Comparison of ENCODE assay signal across 20 cellular contexts in genomic region chr4:144565558-144566195, GRCh38.
DNase-seq lines count a peak whose midpoint lies in the region; ATAC-seq and TF ChIP-seq lines count a peak whose summit lies in the region.
"Had no signal": no experiment of that assay in that cellular context is flagged by ENCODE, and none has a peak within 500 bp of the region (broad histone marks: within the 10 kb centered on the region; RNA-seq: fewer than 3 reads in every experiment).

No MANE protein-coding gene starts in this region.

- H3K27ac Mint-ChIP-seq in chondrocyte (ENCODE audit: unreplicated experiment): peak overlapping the region; percentile 81
- H3K27ac Mint-ChIP-seq: CD4-positive, alpha-beta memory T cell; nephron progenitor cell had no signal

- no peak overlapping the region for H3K27ac ChIP-seq in Karpas-422 (ENCODE audit: low read length)
- H3K27ac ChIP-seq: heart left ventricle, SJSA1 had no signal

- TF ChIP-seq CTCF in chondrocyte (IDR thresholded peaks at IDR 0.05): no peak

- no peaks in the 10 kb centered on the region for H3K27me3 Mint-ChIP-seq in chondrocyte (ENCODE audit: low read depth)
- H3K27me3 Mint-ChIP-seq: CD4-positive, alpha-beta memory T cell had no signal

- H3K4me1 Mint-ChIP-seq in chondrocyte (ENCODE audit: low read depth): peaks cover 38% of the 10 kb centered on the region
- H3K4me1 Mint-ChIP-seq: CD4-positive, alpha-beta memory T cell; nephron progenitor cell had no signal

- no peaks in the 10 kb centered on the region for H3K36me3 ChIP-seq in Karpas-422 (ENCODE audit: insufficient read depth, low read length)
- H3K36me3 ChIP-seq: heart left ventricle, SJSA1 had no signal

- H3K9me2 ChIP-seq in Karpas-422 (replicated peaks; ENCODE audit: insufficient read depth, low read length): no peaks in the 10 kb centered on the region

- H3K27me3 ChIP-seq in Karpas-422 (ENCODE audit: low read length): no peaks in the 10 kb centered on the region
- H3K27me3 ChIP-seq: heart left ventricle, SJSA1 had no signal

- H3K4me3 Mint-ChIP-seq in chondrocyte (ENCODE audit: unreplicated experiment): no peak overlapping the region
- H3K4me3 Mint-ChIP-seq: CD4-positive, alpha-beta memory T cell; nephron progenitor cell had no signal

- peak; percentile 33 for DNase-seq in ELR (ENCODE audit: low read depth)
- no peak for DNase-seq in chondrocyte (ENCODE audit: low spot score)
- DNase-seq in DMS153 (lab: John Stamatoyannopoulos, UW): no peak
- DNase-seq in Karpas-422: no peak
- no peak for DNase-seq in NCI-H69 (lab: John Stamatoyannopoulos, UW)
- DNase-seq in DMS 273 (lab: John Stamatoyannopoulos, UW; ENCODE audit: unreplicated experiment): no peak
- DNase-seq: activated CD4-positive, alpha-beta T cell treated with anti-CD3 and anti-CD28 coated beads for 4 hours; activated CD8-positive, alpha-beta memory T cell treated with anti-CD3 and anti-CD28 coated beads, Interleukin-2, amount 50 U/mL, for 48 hours; activated naive CD4-positive, alpha-beta T cell treated with Interleukin-2 at 50 U/mL for 16 hours; CD4-positive, alpha-beta memory T cell; heart left ventricle; NCI-H1930; NCI-H510A treated with DMSO at 0.1 percent for 48 hours; nephron progenitor cell; PC-3; stimulated activated naive CD8-positive, alpha-beta T cell treated with anti-CD3 and anti-CD28 coated beads, Interleukin-15, Interleukin-2, amounts not matched to agents 100 U/mL and 50 U/mL, for 24 hours; T-helper 9 cell had no signal

- H3K4me2 ChIP-seq in Karpas-422 (ENCODE audit: low read depth, low read length, poor library complexity, severe bottlenecking): no peak overlapping the region

- no peaks in the 10 kb centered on the region for H3K9me3 Mint-ChIP-seq in chondrocyte (ENCODE audit: low read depth)

- no peaks in the 10 kb centered on the region for H4K20me1 ChIP-seq in Karpas-422 (ENCODE audit: insufficient read depth, low read depth, low read length)

- H3K79me2 ChIP-seq in Karpas-422 (ENCODE audit: low read length): no peaks in the 10 kb centered on the region

- no peaks in the 10 kb centered on the region for H3K9me3 ChIP-seq in Karpas-422 (ENCODE audit: low read length)
- H3K9me3 ChIP-seq: heart left ventricle, SJSA1 had no signal

- ATAC-seq in GM21360 (IDR thresholded peaks at IDR 0.05; ENCODE audit: unreplicated experiment) (peak; percentile 64), HG03025 (IDR thresholded peaks at IDR 0.05; ENCODE audit: low FRiP score, unreplicated experiment) (peak; percentile 78)
- ATAC-seq: heart left ventricle; PC-3; stimulated activated naive CD8-positive, alpha-beta T cell treated with anti-CD3 and anti-CD28 coated beads, Interleukin-15, Interleukin-2, amounts not matched to agents 100 U/mL and 50 U/mL, for 24 hours had no signal

- no peak overlapping the region for H3K4me3 ChIP-seq in Karpas-422 (ENCODE audit: low read length)
- H3K4me3 ChIP-seq: heart left ventricle, SJSA1 had no signal

- no peaks in the 10 kb centered on the region for H3K36me3 Mint-ChIP-seq in chondrocyte (ENCODE audit: low read depth)
- H3K36me3 Mint-ChIP-seq: CD4-positive, alpha-beta memory T cell had no signal

- no peak overlapping the region for H2AFZ ChIP-seq in Karpas-422 (ENCODE audit: low read length)

- no peak overlapping the region for H3K9ac ChIP-seq in Karpas-422 (ENCODE audit: low read length)

- H3K4me1 ChIP-seq in Karpas-422 (ENCODE audit: low read length): no peaks in the 10 kb centered on the region
- H3K4me1 ChIP-seq: heart left ventricle had no signal
